33 cellular contexts compared by ENCODE assay signal in genomic region chr12:125096894-125097293, GRCh38.
"Had no signal": no experiment of that assay in that cellular context is flagged by ENCODE, and none has a peak within 500 bp of the region (broad histone marks: within the 10 kb centered on the region; RNA-seq: fewer than 3 reads in every experiment).

No MANE protein-coding gene starts in this region.

- H3K4me3 ChIP-seq: adrenal gland, ascending aorta, breast epithelium, cardiac muscle cell, colonic mucosa, esophagus muscularis mucosa, gastrocnemius medialis, heart left ventricle had no signal

- H3K9me3 Mint-ChIP-seq: activated B cell treated with CpG ODN at 0.5 μM for 24 hours; activated CD8-positive, alpha-beta T cell treated with anti-CD3 and anti-CD28 coated beads for 36 hours; activated T-cell treated with anti-CD3 and anti-CD28 coated beads, Interleukin-2, amount 50 U/mL, for 4 hours; activated T-helper 17 cell treated with anti-CD3 and anti-CD28 coated beads, Interleukin-2, amount 50 U/mL, for 72 hours; brain; T-cell; T-helper 1 cell treated with Interleukin-12 subunit alpha and Interleukin-12 subunit beta and Interleukin-4 antibody, amounts not matched to agents 30 μg/mL and 1 μg/mL, for 36 hours; T-helper 2 cell treated with Interferon-gamma antibody and Interleukin-4, amounts not matched to agents 5 μg/mL and 100 μg/mL, for 36 hours had no signal

- H3K36me3 ChIP-seq: adrenal gland, breast epithelium, cardiac muscle cell, colonic mucosa, gastrocnemius medialis had no signal

- ATAC-seq: activated CD4-positive, CD25-positive, alpha-beta regulatory T cell treated with anti-CD3 and anti-CD28 coated beads, Interleukin-2, amount 50 U/mL, for 24 hours; activated CD8-positive, alpha-beta T cell treated with anti-CD3 and anti-CD28 coated beads for 36 hours; activated T-cell treated with anti-CD3 and anti-CD28 coated beads, Interleukin-2, amount 50 U/mL, for 4 hours; activated T-helper 17 cell treated with anti-CD3 and anti-CD28 coated beads, Interleukin-2, amount 50 U/mL, for 72 hours; foreskin keratinocyte; gastrocnemius medialis; T-cell had no signal

- H3K4me1 ChIP-seq: ascending aorta, breast epithelium, gastrocnemius medialis had no signal

- H3K4me3 Mint-ChIP-seq: activated B cell treated with CpG ODN at 0.5 μM for 24 hours; activated CD8-positive, alpha-beta T cell treated with anti-CD3 and anti-CD28 coated beads for 36 hours; activated naive CD8-positive, alpha-beta T cell; activated T-cell treated with anti-CD3 and anti-CD28 coated beads, Interleukin-2, amount 50 U/mL, for 4 hours; activated T-helper 17 cell treated with anti-CD3 and anti-CD28 coated beads, Interleukin-2, amount 50 U/mL, for 72 hours; brain; T-cell; T-helper 1 cell treated with Interleukin-12 subunit alpha and Interleukin-12 subunit beta and Interleukin-4 antibody, amounts not matched to agents 30 μg/mL and 1 μg/mL, for 36 hours; T-helper 2 cell treated with Interferon-gamma antibody and Interleukin-4, amounts not matched to agents 5 μg/mL and 100 μg/mL, for 36 hours had no signal

- H3K27me3 Mint-ChIP-seq: activated B cell treated with CpG ODN at 0.5 μM for 24 hours; activated CD8-positive, alpha-beta T cell treated with anti-CD3 and anti-CD28 coated beads for 36 hours; activated naive CD8-positive, alpha-beta T cell; activated T-helper 17 cell treated with anti-CD3 and anti-CD28 coated beads, Interleukin-2, amount 50 U/mL, for 72 hours; T-cell had no signal

- H3K9me3 ChIP-seq: adrenal gland, ascending aorta, breast epithelium, colonic mucosa, esophagus muscularis mucosa, gastrocnemius medialis, heart left ventricle had no signal

- H3K27me3 ChIP-seq: adrenal gland, ascending aorta, breast epithelium, cardiac muscle cell, colonic mucosa, esophagus muscularis mucosa, foreskin keratinocyte, gastrocnemius medialis, heart left ventricle had no signal

- H3K27ac ChIP-seq: adrenal gland, ascending aorta, breast epithelium, cardiac muscle cell, colonic mucosa, esophagus muscularis mucosa, foreskin keratinocyte, gastrocnemius medialis, heart left ventricle, WERI-Rb-1 had no signal

- DNase-seq: activated B cell treated with CpG ODN at 0.5 μM for 24 hours; activated CD4-positive, alpha-beta T cell treated with anti-CD3 and anti-CD28 coated beads for 48 hours; activated CD4-positive, alpha-beta T cell treated with anti-CD3 and anti-CD28 coated beads, Interleukin-2, amount 50 U/mL, for 1 hour; activated CD4-positive, alpha-beta T cell treated with anti-CD3 and anti-CD28 coated beads, Interleukin-2, amount 50 U/mL, for 48 hours; activated CD8-positive, alpha-beta memory T cell treated with anti-CD3 and anti-CD28 coated beads for 24 hours; activated CD8-positive, alpha-beta T cell treated with anti-CD3 and anti-CD28 coated beads for 36 hours; activated effector memory CD4-positive, alpha-beta T cell treated with Interleukin-2 at 50 U/mL for 16 hours; activated gamma-delta T cell treated with Interleukin-2 at 50 U/mL for 16 hours; activated naive CD4-positive, alpha-beta T cell treated with anti-CD3 and anti-CD28 coated beads, Interleukin-2, amount 50 U/mL, for 16 hours; activated naive CD4-positive, alpha-beta T cell treated with Interleukin-2 at 50 U/mL for 16 hours; activated T-cell treated with anti-CD3 and anti-CD28 coated beads, Interleukin-2, amount 50 U/mL, for 4 hours; central memory CD4-positive, alpha-beta T cell; cerebellar nuclear complex; colonic mucosa; effector memory CD4-positive, alpha-beta T cell; foreskin keratinocyte; gastrocnemius medialis; glutamatergic neuron; T-cell; T1000; WERI-Rb-1 had no signal

- H3K27ac Mint-ChIP-seq: activated B cell treated with CpG ODN at 0.5 μM for 24 hours; activated CD8-positive, alpha-beta T cell treated with anti-CD3 and anti-CD28 coated beads for 36 hours; activated naive CD8-positive, alpha-beta T cell; activated T-helper 17 cell treated with anti-CD3 and anti-CD28 coated beads, Interleukin-2, amount 50 U/mL, for 72 hours; brain; T-cell; T-helper 1 cell treated with Interleukin-12 subunit alpha and Interleukin-12 subunit beta and Interleukin-4 antibody, amounts not matched to agents 30 μg/mL and 1 μg/mL, for 36 hours; T-helper 2 cell treated with Interferon-gamma antibody and Interleukin-4, amounts not matched to agents 5 μg/mL and 100 μg/mL, for 36 hours had no signal

- H3K4me1 Mint-ChIP-seq: activated B cell treated with CpG ODN at 0.5 μM for 24 hours; activated T-helper 17 cell treated with anti-CD3 and anti-CD28 coated beads, Interleukin-2, amount 50 U/mL, for 72 hours had no signal
